ENCODE assay signal across 8 cellular contexts in the genomic region with DNA sequence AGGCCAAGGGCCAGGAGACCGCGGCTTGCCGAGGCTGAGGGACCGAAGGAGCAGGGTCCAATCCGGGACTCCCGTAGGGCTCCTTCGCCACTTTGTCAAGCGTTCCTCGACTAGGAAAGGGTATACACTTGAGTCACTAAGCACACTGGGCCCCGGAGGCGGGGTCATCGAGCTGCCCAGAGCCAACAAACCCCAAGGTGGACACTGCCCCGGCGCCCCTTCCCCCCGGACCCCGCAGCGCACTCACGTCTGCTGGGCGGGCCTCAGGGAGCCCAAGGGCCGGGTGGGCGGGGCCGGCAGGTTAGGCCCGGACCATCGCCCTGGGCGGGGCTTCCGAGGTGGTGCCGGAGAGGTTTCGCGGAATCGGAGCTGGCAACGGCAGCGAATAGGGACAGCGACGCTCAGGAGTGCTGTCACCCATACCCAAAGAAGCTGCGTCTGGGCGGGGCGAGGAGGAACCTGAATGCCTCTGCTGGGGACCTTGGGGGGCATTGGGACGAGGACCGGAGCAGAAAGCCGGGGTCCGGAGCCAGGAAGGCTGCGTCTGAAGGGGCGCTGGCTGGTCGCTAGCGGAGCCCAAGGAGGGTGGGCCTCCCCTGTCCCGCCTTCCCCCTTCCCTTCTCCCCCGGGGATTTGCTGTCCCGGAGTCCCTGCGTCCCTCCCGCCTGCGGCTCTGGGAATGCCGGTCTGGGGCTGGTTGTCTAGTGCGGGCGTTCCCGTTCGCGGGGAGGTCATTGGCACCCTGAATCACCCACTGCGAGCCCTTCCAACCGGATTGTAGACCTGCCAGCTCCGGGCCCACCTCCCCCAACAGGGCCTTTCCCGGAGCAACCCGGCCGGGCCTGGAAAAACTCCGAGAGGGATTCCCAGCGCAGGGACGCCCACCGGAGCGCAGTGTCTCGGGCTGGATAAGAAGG.
DNase-seq lines count a peak whose midpoint lies in the region; ATAC-seq and TF ChIP-seq lines count a peak whose summit lies in the region.

No MANE protein-coding gene starts in this region.

- no peaks in the 10 kb centered on the region for H3K36me3 ChIP-seq in kidney epithelial cell (ENCODE audit: control insufficient read depth, insufficient read depth, low read length)

- peaks cover 13% of the 10 kb centered on the region for H3K4me1 Mint-ChIP-seq in T-helper 2 cell treated with Interferon-gamma antibody and Interleukin-4, amounts not matched to agents 5 μg/mL and 100 μg/mL, for 36 hours (ENCODE audit: low read depth)
- H3K4me1 Mint-ChIP-seq in brain: peaks cover 40% of the 10 kb centered on the region

- H3K27me3 Mint-ChIP-seq in T-helper 2 cell treated with Interferon-gamma antibody and Interleukin-4, amounts not matched to agents 5 μg/mL and 100 μg/mL, for 36 hours (ENCODE audit: low read depth): peaks cover 14% of the 10 kb centered on the region
- H3K27me3 Mint-ChIP-seq in brain: peaks cover 59% of the 10 kb centered on the region

- peak; percentile 66 for DNase-seq in NCI-H82 (lab: John Stamatoyannopoulos, UW)
- no peak for DNase-seq in NCI-H82 treated with DMSO at 0.1 percent for 48 hours (lab: John Stamatoyannopoulos, UW; ENCODE audit: unreplicated experiment)
- peak; percentile 77 for DNase-seq in T-helper 2 cell treated with Interferon-gamma antibody and Interleukin-4, amounts not matched to agents 5 μg/mL and 100 μg/mL, for 36 hours (ENCODE audit: low spot score)
- no peak for DNase-seq in kidney epithelial cell (ENCODE audit: low read depth)
- peak; percentile 30 to 57 (median 38) for DNase-seq in stimulated activated CD4-positive, alpha-beta T cell treated with anti-CD3 and anti-CD28 coated beads, TNF-alpha, amount 100 ng/mL, for 1 hour (ENCODE audit: low read depth in 3 of 3, low spot score in 1 of 3)
- no peak for DNase-seq in KG1 (lab: John Stamatoyannopoulos, UW)

- H3K27me3 ChIP-seq in kidney epithelial cell (ENCODE audit: control insufficient read depth, insufficient read depth, low read length): peaks cover 31% of the 10 kb centered on the region

- H3K36me3 Mint-ChIP-seq in T-helper 2 cell treated with Interferon-gamma antibody and Interleukin-4, amounts not matched to agents 5 μg/mL and 100 μg/mL, for 36 hours (ENCODE audit: low read depth): peaks cover 22% of the 10 kb centered on the region
- H3K36me3 Mint-ChIP-seq in brain: peaks cover 12% of the 10 kb centered on the region

- no peak for ATAC-seq in GM18873 (IDR thresholded peaks at IDR 0.05; ENCODE audit: low FRiP score, unreplicated experiment)

- H3K4me3 Mint-ChIP-seq in T-helper 2 cell treated with Interferon-gamma antibody and Interleukin-4, amounts not matched to agents 5 μg/mL and 100 μg/mL, for 36 hours: peak overlapping the region; percentile 76
- H3K4me3 Mint-ChIP-seq in brain: peak overlapping the region; percentile 53 to 79 (median 76)

- H3K27ac Mint-ChIP-seq in T-helper 2 cell treated with Interferon-gamma antibody and Interleukin-4, amounts not matched to agents 5 μg/mL and 100 μg/mL, for 36 hours: peak overlapping the region; percentile 75
- no peak overlapping the region for H3K27ac Mint-ChIP-seq in brain

- peak overlapping the region; percentile 51 for H3K4me3 ChIP-seq in kidney epithelial cell (ENCODE audit: low read depth, low read length)

- no peaks in the 10 kb centered on the region for H3K9me3 Mint-ChIP-seq in T-helper 2 cell treated with Interferon-gamma antibody and Interleukin-4, amounts not matched to agents 5 μg/mL and 100 μg/mL, for 36 hours
- H3K9me3 Mint-ChIP-seq in brain: peaks cover 0 to 2% (median 0%) of the 10 kb centered on the region in 5 experiments

- TF ChIP-seq CTCF in brain (conservative IDR thresholded peaks at IDR 0.05) (no peak), kidney epithelial cell (IDR thresholded peaks at IDR 0.05; ENCODE audit: insufficient read depth, low read length, poor library complexity, severe bottlenecking) (no peak)

Comparison
In these comparisons a context has a peak if more than half of its experiments do, and no peak if none do; other contexts are left out.
1. DNase-seq: peak in NCI-H82 (single experiment), T-helper 2 cell treated with Interferon-gamma antibody and Interleukin-4, amounts not matched to agents 5 μg/mL and 100 μg/mL, for 36 hours (single experiment) and stimulated activated CD4-positive, alpha-beta T cell treated with anti-CD3 and anti-CD28 coated beads, TNF-alpha, amount 100 ng/mL, for 1 hour (3 of 3); none in NCI-H82 treated with DMSO at 0.1 percent for 48 hours (single experiment), kidney epithelial cell (single experiment) and KG1 (single experiment).